Comparison of ENCODE assay signal across 15 cellular contexts in the genomic region with DNA sequence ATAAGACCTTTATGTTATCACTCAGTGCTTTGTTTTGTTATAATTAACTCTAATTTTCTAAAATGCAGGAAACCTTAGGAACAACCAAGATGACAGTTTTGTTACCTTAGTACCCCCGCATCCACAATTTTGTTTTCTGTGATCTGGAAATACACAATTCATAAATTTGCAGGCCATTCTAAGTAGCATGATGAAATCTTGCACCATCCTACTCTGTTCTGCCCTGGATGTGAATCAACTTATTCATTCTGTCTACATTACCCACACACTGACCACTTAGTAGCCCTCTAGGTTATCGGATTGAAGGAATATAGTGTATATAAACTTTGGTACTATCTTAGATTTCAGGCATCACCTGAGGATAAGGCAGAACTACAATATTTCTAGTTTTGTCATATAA.
DNase-seq lines count a peak whose midpoint lies in the region; ATAC-seq and TF ChIP-seq lines count a peak whose summit lies in the region.
"Had no signal": no experiment of that assay in that cellular context is flagged by ENCODE, and none has a peak within 500 bp of the region (broad histone marks: within the 10 kb centered on the region; RNA-seq: fewer than 3 reads in every experiment).

No MANE protein-coding gene starts in this region.

- no peak for ATAC-seq in activated CD8-positive, alpha-beta T cell treated with anti-CD3 and anti-CD28 coated beads for 36 hours
- ATAC-seq in HG02623 (IDR thresholded peaks at IDR 0.05; ENCODE audit: unreplicated experiment), result no peak
- ATAC-seq: HepG2 had no signal

- no peaks in the 10 kb centered on the region for H3F3A ChIP-seq in GM23248 (ENCODE audit: insufficient read depth)

- in situ Hi-C loops in GM23248 (cut with MboI), result no loop called here

- H3K9me3 ChIP-seq in GM23248 (ENCODE audit: low read depth), result no peaks in the 10 kb centered on the region
- no peaks in the 10 kb centered on the region for H3K9me3 ChIP-seq in hepatocyte (ENCODE audit: low read depth)

- no peak overlapping the region for H3K27ac ChIP-seq in GM23248
- H3K27ac ChIP-seq in VCaP, result peak overlapping the region; percentile 3; the same call in 1 of the 2 replicates
- H3K27ac ChIP-seq in hepatocyte, result peak overlapping the region; percentile 20

- H3K4me3 ChIP-seq in GM23248 (no peak overlapping the region), hepatocyte (no peak overlapping the region)

- H3K9me2 ChIP-seq in GM23248 (ENCODE audit: insufficient read depth) (no peaks in the 10 kb centered on the region), hepatocyte (replicated peaks; ENCODE audit: insufficient read depth) (no peaks in the 10 kb centered on the region)

- H3K27me3 ChIP-seq in GM23248 (replicated peaks; ENCODE audit: insufficient read depth) (peaks cover 10% of the 10 kb centered on the region; the same call in 1 of the 2 replicates), hepatocyte (no peaks in the 10 kb centered on the region)

- H3K36me3 ChIP-seq in GM23248 (ENCODE audit: low read depth) (no peaks in the 10 kb centered on the region), hepatocyte (replicated peaks; ENCODE audit: insufficient read depth, low read depth) (no peaks in the 10 kb centered on the region)

- CTCF ChIA-PET in activated CD8-positive, alpha-beta T cell treated with anti-CD3 and anti-CD28 coated beads for 36 hours (lab: Charles Lee), result no interaction called here

- H4K20me1 ChIP-seq in GM23248 (ENCODE audit: insufficient read depth) (no peaks in the 10 kb centered on the region), hepatocyte (ENCODE audit: insufficient read depth, poor library complexity, severe bottlenecking) (no peaks in the 10 kb centered on the region)

- H3K9me3 Mint-ChIP-seq in type B pancreatic cell, result no peaks in the 10 kb centered on the region
- no peaks in the 10 kb centered on the region for H3K9me3 Mint-ChIP-seq in activated CD8-positive, alpha-beta T cell treated with anti-CD3 and anti-CD28 coated beads for 36 hours
- H3K9me3 Mint-ChIP-seq: CD4-positive, alpha-beta T cell had no signal

- no peak for TF ChIP-seq CTCF in VCaP (conservative IDR thresholded peaks at IDR 0.05)
- TF ChIP-seq CTCF in hepatocyte (IDR thresholded peaks at IDR 0.05; ENCODE audit: poor library complexity), result no peak
- TF ChIP-seq CTCF in type B pancreatic cell (conservative IDR thresholded peaks at IDR 0.05), result no peak
- TF ChIP-seq CTCF in activated CD8-positive, alpha-beta T cell treated with anti-CD3 and anti-CD28 coated beads for 36 hours (IDR thresholded peaks at IDR 0.05), result no peak

- intact Hi-C loops in activated CD8-positive, alpha-beta T cell treated with anti-CD3 and anti-CD28 coated beads for 36 hours (cut with micrococcal nuclease), result loop anchor here (5.0 kb wide), 1 partner anchor 260 kb away; no protein-coding TSS in a partner anchor

- 0 out of 2 replicates have a peak overlapping the region, but pooled peaks have one; percentile 20 for H2AFZ ChIP-seq in GM23248
- H2AFZ ChIP-seq in hepatocyte, result no peak overlapping the region

- POLR2A ChIA-PET in activated CD8-positive, alpha-beta T cell treated with anti-CD3 and anti-CD28 coated beads for 36 hours (lab: Charles Lee), result no interaction called here

- no peaks in the 10 kb centered on the region for H3K27me3 Mint-ChIP-seq in type B pancreatic cell
- peaks cover 1% of the 10 kb centered on the region for H3K27me3 Mint-ChIP-seq in activated CD8-positive, alpha-beta T cell treated with anti-CD3 and anti-CD28 coated beads for 36 hours

- H3K4me2 ChIP-seq in GM23248 (ENCODE audit: unreplicated experiment) (no peak overlapping the region), hepatocyte (no peak overlapping the region)

- peak overlapping the region; percentile 96 for H3K27ac Mint-ChIP-seq in type B pancreatic cell
- no peak overlapping the region for H3K27ac Mint-ChIP-seq in activated CD8-positive, alpha-beta T cell treated with anti-CD3 and anti-CD28 coated beads for 36 hours
- H3K27ac Mint-ChIP-seq: B cell; CD4-positive, alpha-beta T cell had no signal

- H3K9ac ChIP-seq in GM23248, result no peak overlapping the region

- WGBS in GM23248 (ENCODE audit: low coverage in 1 of 2, low lambda C conversion rate in 2 of 2, missing lambda C conversion rate in 2 of 2), 2 experiments, result 33 to 53% methylated on average over 2 of the region's 2 CpGs
- WGBS in hepatocyte (ENCODE audit: low lambda C conversion rate, missing lambda C conversion rate), result 95% methylated on average over 2 of the region's 2 CpGs

- peaks cover 33% of the 10 kb centered on the region for H3K4me1 Mint-ChIP-seq in type B pancreatic cell (ENCODE audit: unreplicated experiment)
- no peaks in the 10 kb centered on the region for H3K4me1 Mint-ChIP-seq in activated CD8-positive, alpha-beta T cell treated with anti-CD3 and anti-CD28 coated beads for 36 hours (ENCODE audit: low read depth)
- H3K4me1 Mint-ChIP-seq: B cell had no signal

- peaks cover 39% of the 10 kb centered on the region for H3K36me3 Mint-ChIP-seq in type B pancreatic cell
- no peaks in the 10 kb centered on the region for H3K36me3 Mint-ChIP-seq in activated CD8-positive, alpha-beta T cell treated with anti-CD3 and anti-CD28 coated beads for 36 hours (ENCODE audit: low read depth)

- DNase-seq in GM23248 (no peak), hepatocyte (ENCODE audit: low spot score) (no peak), type B pancreatic cell (ENCODE audit: extremely low spot score, unreplicated experiment) (no peak), GF-D8 (lab: John Stamatoyannopoulos, UW) (no peak), hippocampal formation (lab: John Stamatoyannopoulos, UW) (no peak)
- DNase-seq in activated CD8-positive, alpha-beta T cell treated with anti-CD3 and anti-CD28 coated beads for 36 hours, result no peak
- DNase-seq: C1 segment of cervical spinal cord; CD4-positive, alpha-beta T cell; DMS53; H7; Karpas-422 had no signal

- no peaks in the 10 kb centered on the region for H3K79me2 ChIP-seq in GM23248 (ENCODE audit: insufficient read depth)
- H3K79me2 ChIP-seq in hepatocyte, result no peaks in the 10 kb centered on the region

- no peaks in the 10 kb centered on the region for H3K4me1 ChIP-seq in GM23248 (ENCODE audit: insufficient read depth)
- no peaks in the 10 kb centered on the region for H3K4me1 ChIP-seq in hepatocyte (ENCODE audit: insufficient read depth)

- H3K4me3 Mint-ChIP-seq in type B pancreatic cell, result peak overlapping the region; percentile 48
- H3K4me3 Mint-ChIP-seq in activated CD8-positive, alpha-beta T cell treated with anti-CD3 and anti-CD28 coated beads for 36 hours, result no peak overlapping the region
- H3K4me3 Mint-ChIP-seq: B cell; CD4-positive, alpha-beta T cell had no signal
